25 cellular contexts compared by ENCODE assay signal in the genomic region with DNA sequence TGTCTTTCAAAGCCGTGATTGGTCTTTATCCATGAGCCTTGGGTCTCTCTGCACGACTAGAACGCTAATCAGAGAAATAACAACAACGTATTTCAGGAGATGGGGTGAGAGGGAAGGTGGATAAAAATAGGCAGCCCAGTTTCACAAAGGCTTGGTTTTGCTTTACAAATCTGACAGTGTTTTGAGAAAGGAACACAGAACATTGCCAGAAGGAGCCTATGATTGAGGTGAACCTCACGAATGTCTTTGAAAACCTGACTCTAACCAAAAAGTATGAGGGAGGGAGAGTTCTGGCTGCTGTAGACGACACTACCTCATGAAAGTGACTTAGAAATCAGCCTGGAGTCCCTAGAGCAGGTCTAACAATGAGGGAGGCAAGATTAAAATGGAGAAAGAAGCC. TPM values are rescaled to one million over a fixed set of nuclear protein-coding genes. Genes with fewer than 3 reads are reported as not detected.
DNase-seq lines count a peak whose midpoint lies in the region; ATAC-seq, FAIRE-seq and TF ChIP-seq lines count a peak whose summit lies in the region.
"Had no signal": no experiment of that assay in that cellular context is flagged by ENCODE, and none has a peak within 500 bp of the region (broad histone marks: within the 10 kb centered on the region; RNA-seq: fewer than 3 reads in every experiment).

No MANE protein-coding gene starts in this region.

- H3K4me3 Mint-ChIP-seq in CD4-positive, alpha-beta memory T cell = peak overlapping the region in 1 of 8 donors; percentile 47
- H3K4me3 Mint-ChIP-seq in naive B cell (peak overlapping the region in 7 of 8 donors; percentile 61 to 85 (median 77)), HFFc6 (no peak overlapping the region)
- H3K4me3 Mint-ChIP-seq: H9, nephron had no signal

- peak; percentile 75 for FAIRE-seq in GM12891 (lab: Jason Lieb, UNC)
- FAIRE-seq: endometrium, HepG2, pancreas had no signal

- H3K36me3 ChIP-seq in CD4-positive, alpha-beta memory T cell (ENCODE audit: insufficient read depth, low read length) = peaks cover 6% of the 10 kb centered on the region
- H3K36me3 ChIP-seq in KMS-11 (ENCODE audit: insufficient read depth) (no peaks in the 10 kb centered on the region), hepatocyte (replicated peaks; ENCODE audit: insufficient read depth, low read depth) (no peaks in the 10 kb centered on the region)
- H3K36me3 ChIP-seq: breast epithelium, pancreas had no signal

- H3K27me3 Mint-ChIP-seq in CD4-positive, alpha-beta memory T cell = no peaks in the 10 kb centered on the region
- H3K27me3 Mint-ChIP-seq in naive B cell = no peaks in the 10 kb centered on the region
- peaks cover 2% of the 10 kb centered on the region; the same call in 1 of the 2 replicates for H3K27me3 Mint-ChIP-seq in HFFc6 (ENCODE audit: insufficient read depth)

- H3K4me2 ChIP-seq in KMS-11 (peak overlapping the region; percentile 70), hepatocyte (no peak overlapping the region)

- CTCF ChIA-PET in CD4-positive, alpha-beta memory T cell (lab: Charles Lee; ENCODE audit: partially characterized antibody) = interaction anchor here (1.2 to 1.3 kb wide), 2 partner anchors 8 to 304 kb away, joined by 4 to 6 read pairs; no protein-coding TSS in a partner anchor

- peaks cover 0 to 1% (median 0%) of the 10 kb centered on the region in 4 donors for H3K4me1 Mint-ChIP-seq in CD4-positive, alpha-beta memory T cell
- peaks cover 15 to 44% (median 36%) of the 10 kb centered on the region in 3 donors for H3K4me1 Mint-ChIP-seq in naive B cell
- peaks cover 7% of the 10 kb centered on the region; the same call in 1 of the 2 replicates for H3K4me1 Mint-ChIP-seq in HFFc6 (ENCODE audit: low read depth)
- H3K4me1 Mint-ChIP-seq: nephron had no signal

- TF ChIP-seq POLR2A in GM12891 (IDR thresholded peaks at IDR 0.05; ENCODE audit: low read depth, low read length) = peak; percentile 39; the same call in 1 of the 2 replicates

- peaks cover 17 to 42% of the 10 kb centered on the region in 2 donors for H3K36me3 Mint-ChIP-seq in CD4-positive, alpha-beta memory T cell
- H3K36me3 Mint-ChIP-seq in naive B cell = peaks cover 0 to 3% of the 10 kb centered on the region in 2 donors
- no peaks in the 10 kb centered on the region for H3K36me3 Mint-ChIP-seq in HFFc6 (ENCODE audit: low read depth)

- H3K4me1 ChIP-seq in CD4-positive, alpha-beta memory T cell (ENCODE audit: insufficient read depth, low read length) = no peaks in the 10 kb centered on the region
- peaks cover 88% of the 10 kb centered on the region for H3K4me1 ChIP-seq in KMS-11 (ENCODE audit: low read depth, poor library complexity, severe bottlenecking)
- no peaks in the 10 kb centered on the region for H3K4me1 ChIP-seq in hepatocyte (ENCODE audit: insufficient read depth)
- H3K4me1 ChIP-seq: breast epithelium had no signal

- TF ChIP-seq CTCF in KMS-11 (conservative IDR thresholded peaks at IDR 0.05; ENCODE audit: low read depth, low read length) = no peak
- TF ChIP-seq CTCF in HFFc6 (IDR thresholded peaks at IDR 0.05) = no peak
- no peak for TF ChIP-seq CTCF in hepatocyte (IDR thresholded peaks at IDR 0.05; ENCODE audit: poor library complexity)

- H2AFZ ChIP-seq in KMS-11 (ENCODE audit: low read depth) = 0 out of 2 replicates have a peak overlapping the region, but pooled peaks have one; percentile 10
- no peak overlapping the region for H2AFZ ChIP-seq in hepatocyte

- no peak overlapping the region for H3K4me3 ChIP-seq in CD4-positive, alpha-beta memory T cell (ENCODE audit: low read length in 2 of 2)
- H3K4me3 ChIP-seq in KMS-11 (IDR thresholded peaks at IDR 0.05; ENCODE audit: insufficient read depth, low read depth, low read length) = no peak overlapping the region
- H3K4me3 ChIP-seq in hepatocyte = no peak overlapping the region
- H3K4me3 ChIP-seq: breast epithelium, pancreas had no signal

- no peak for DNase-seq in CD4-positive, alpha-beta memory T cell
- DNase-seq in GM12891 (ENCODE audit: insufficient read length, low spot score) (no peak), naive B cell (no peak), HFFc6 (no peak), hepatocyte (ENCODE audit: low spot score) (no peak), NCI-H146 (lab: John Stamatoyannopoulos, UW) (no peak)
- DNase-seq: cortex of kidney; EL; H9; left colon; mesendoderm; NCI-H2107; NCI-H510A treated with DMSO at 0.1 percent for 48 hours; pancreas; RPMI8226; stimulated activated CD4-positive, alpha-beta T cell treated with anti-CD3 and anti-CD28 coated beads, Interleukin-15, amount 100 ng/mL, for 24 hours; T-helper 9 cell had no signal

- H3K9me2 ChIP-seq in hepatocyte (replicated peaks; ENCODE audit: insufficient read depth) = no peaks in the 10 kb centered on the region

- peak overlapping the region in 4 of 7 donors; percentile 17 to 89 (median 54) for H3K27ac Mint-ChIP-seq in CD4-positive, alpha-beta memory T cell
- H3K27ac Mint-ChIP-seq in naive B cell = peak overlapping the region; percentile 79 to 94 (median 88)
- H3K27ac Mint-ChIP-seq in HFFc6 = no peak overlapping the region
- H3K27ac Mint-ChIP-seq: activated T-helper 2 cell treated with anti-CD3 and anti-CD28 coated beads, Interferon-gamma antibody, Interleukin-2, Interleukin-4, amounts not matched to agents 10 μg/mL and 5 μg/mL and 100 μg/mL, durations not matched to agents 14 hours and 24 hours and 36 hours; nephron had no signal

- intact Hi-C loops in CD4-positive, alpha-beta memory T cell (cut with micrococcal nuclease) = no loop called here

- H3K9ac ChIP-seq in KMS-11 = peak overlapping the region; percentile 42

- ATAC-seq in naive B cell (ENCODE audit: low read depth in 2 of 2) = peak in 1 of 2 donors; percentile 14
- ATAC-seq: HepG2, left colon, pancreas, sciatic nerve, SK-N-SH treated with all-trans-retinoic acid at 6 μM for 48 hours had no signal

- no peaks in the 10 kb centered on the region for H3K27me3 ChIP-seq in CD4-positive, alpha-beta memory T cell (ENCODE audit: insufficient read depth, low read length)
- H3K27me3 ChIP-seq in KMS-11 (ENCODE audit: insufficient read depth, low read depth) (no peaks in the 10 kb centered on the region), hepatocyte (no peaks in the 10 kb centered on the region)
- H3K27me3 ChIP-seq: breast epithelium, pancreas had no signal

- H3K9me3 Mint-ChIP-seq in CD4-positive, alpha-beta memory T cell = no peaks in the 10 kb centered on the region
- no peaks in the 10 kb centered on the region for H3K9me3 Mint-ChIP-seq in naive B cell
- H3K9me3 Mint-ChIP-seq in HFFc6 = no peaks in the 10 kb centered on the region
- H3K9me3 Mint-ChIP-seq: activated T-helper 2 cell treated with anti-CD3 and anti-CD28 coated beads, Interferon-gamma antibody, Interleukin-2, Interleukin-4, amounts not matched to agents 10 μg/mL and 5 μg/mL and 100 μg/mL, durations not matched to agents 14 hours and 24 hours and 36 hours; H9; nephron had no signal

- no peak overlapping the region for H3K27ac ChIP-seq in CD4-positive, alpha-beta memory T cell (ENCODE audit: low read depth, low read length)
- H3K27ac ChIP-seq in KMS-11 = peak overlapping the region; percentile 93
- H3K27ac ChIP-seq in hepatocyte = no peak overlapping the region
- H3K27ac ChIP-seq: breast epithelium, pancreas had no signal

- no peaks in the 10 kb centered on the region for H4K20me1 ChIP-seq in KMS-11 (ENCODE audit: insufficient read depth)
- no peaks in the 10 kb centered on the region for H4K20me1 ChIP-seq in hepatocyte (ENCODE audit: insufficient read depth, poor library complexity, severe bottlenecking)

- over 99% methylated on average over 6 of the region's 6 CpGs for WGBS in hepatocyte (ENCODE audit: low lambda C conversion rate, missing lambda C conversion rate)

- no peaks in the 10 kb centered on the region for H3K9me3 ChIP-seq in CD4-positive, alpha-beta memory T cell (ENCODE audit: control insufficient read depth in 1 of 2, low read length in 2 of 2)
- H3K9me3 ChIP-seq in hepatocyte (ENCODE audit: low read depth) = no peaks in the 10 kb centered on the region
- H3K9me3 ChIP-seq: breast epithelium, pancreas had no signal

- POLR2A ChIA-PET in CD4-positive, alpha-beta memory T cell (lab: Charles Lee; ENCODE audit: partially characterized antibody) = no interaction called here

- H3K79me2 ChIP-seq in KMS-11 (ENCODE audit: insufficient read depth, low read depth) = no peaks in the 10 kb centered on the region
- H3K79me2 ChIP-seq in hepatocyte = no peaks in the 10 kb centered on the region

TF ChIP-seq in GM12891, 5 proteins besides CTCF, POLR2A, EP300 and RAD21:
- TF ChIP-seq TAF1 (IDR thresholded peaks at IDR 0.05; ENCODE audit: low read depth, low read length) (no peak), POU2F2 (IDR thresholded peaks at IDR 0.05; ENCODE audit: low read depth, low read length) (0 out of 2 replicates have a peak, but pooled peaks have one; percentile 24), PAX5 (IDR thresholded peaks at IDR 0.05; ENCODE audit: insufficient read depth, low read length, severe bottlenecking) (no peak)

RNA-seq across cellular contexts. Expression of a gene that starts 38.0 kb away (rescaled TPM):
- 10 to 100 TPM; 56.6 to 57.1 TPM for total RNA-seq in CD4-positive, alpha-beta memory T cell
- 10 to 100 TPM; 18.3 to 38.4 TPM for polyA plus RNA-seq in CD4-positive, alpha-beta memory T cell
- 29.6 TPM for polyA plus RNA-seq in GM12891 (2012; ENCODE audit: low read depth, missing spikeins)
- polyA plus RNA-seq in naive B cell (ENCODE audit: low read depth in 6 of 6) (10 to 100 TPM; 22.6 to 34.2 (median 27.7) TPM), hepatocyte (20.2 and 23.7 TPM in 2 replicates)
- 10 to 100 TPM; 35.0 to 50.7 (median 44.2) TPM for total RNA-seq in HFFc6 (2021; fragmentation: NEBNext Ultra II Directional; extraction: Animal tissue kit (Norgen Biotek cat#: 25700))
- total RNA-seq in hepatocyte = 35.7 and 41.4 TPM in 2 replicates
